In genomic region chr16:28924399-28924761, GRCh38 we compare ENCODE assay signal across 9 cellular contexts. TPM values are rescaled to one million over a fixed set of nuclear protein-coding genes. Genes with fewer than 3 reads are reported as not detected.
DNase-seq lines count a peak whose midpoint lies in the region; ATAC-seq, FAIRE-seq and TF ChIP-seq lines count a peak whose summit lies in the region.
"Had no signal": no experiment of that assay in that cellular context is flagged by ENCODE, and none has a peak within 500 bp of the region (broad histone marks: within the 10 kb centered on the region; RNA-seq: fewer than 3 reads in every experiment).

No MANE protein-coding gene starts in this region.

- H3K9me3 Mint-ChIP-seq in activated T-cell treated with anti-CD3 and anti-CD28 coated beads, Interleukin-2, amount 50 U/mL, for 24 hours, result no peaks in the 10 kb centered on the region
- no peaks in the 10 kb centered on the region for H3K9me3 Mint-ChIP-seq in activated CD8-positive, alpha-beta T cell treated with anti-CD3 and anti-CD28 coated beads, Interleukin-2, amount 10 ng/mL, durations not matched to agents 7 days and 5 days (ENCODE audit: insufficient read depth)
- H3K9me3 Mint-ChIP-seq in immature natural killer cell, result no peaks in the 10 kb centered on the region

- WGBS in thymus, result 63% methylated on average over 15 of the region's 15 CpGs

- CTCF ChIA-PET in activated CD8-positive, alpha-beta T cell treated with anti-CD3 and anti-CD28 coated beads, Interleukin-2, amount 10 ng/mL, durations not matched to agents 7 days and 5 days (lab: Charles Lee), result interaction anchor here (1.4 to 9.0 kb wide), 2 partner anchors 21 to 46 kb away, joined by 3 to 58 read pairs; partner anchors contain the start of gene ATP2A1

- H3K36me3 Mint-ChIP-seq in activated T-cell treated with anti-CD3 and anti-CD28 coated beads, Interleukin-2, amount 50 U/mL, for 24 hours (ENCODE audit: low read depth), result peaks cover 33% of the 10 kb centered on the region
- peaks cover 13% of the 10 kb centered on the region for H3K36me3 Mint-ChIP-seq in activated CD8-positive, alpha-beta T cell treated with anti-CD3 and anti-CD28 coated beads, Interleukin-2, amount 10 ng/mL, durations not matched to agents 7 days and 5 days (ENCODE audit: low read depth)
- H3K36me3 Mint-ChIP-seq in immature natural killer cell, result peaks cover 0 to 13% (median 5%) of the 10 kb centered on the region in 3 donors

- peaks cover 16% of the 10 kb centered on the region for H3K4me1 Mint-ChIP-seq in activated T-cell treated with anti-CD3 and anti-CD28 coated beads, Interleukin-2, amount 50 U/mL, for 24 hours (ENCODE audit: low read depth)
- peaks cover 22% of the 10 kb centered on the region for H3K4me1 Mint-ChIP-seq in activated CD8-positive, alpha-beta T cell treated with anti-CD3 and anti-CD28 coated beads, Interleukin-2, amount 10 ng/mL, durations not matched to agents 7 days and 5 days (ENCODE audit: low read depth)
- peaks cover 20 to 23% of the 10 kb centered on the region in 2 donors for H3K4me1 Mint-ChIP-seq in immature natural killer cell

- peaks cover 24% of the 10 kb centered on the region for H3K36me3 ChIP-seq in thymus (ENCODE audit: control insufficient read depth, insufficient read depth)

- H3K27me3 Mint-ChIP-seq in activated T-cell treated with anti-CD3 and anti-CD28 coated beads, Interleukin-2, amount 50 U/mL, for 24 hours, result no peaks in the 10 kb centered on the region
- no peaks in the 10 kb centered on the region for H3K27me3 Mint-ChIP-seq in activated CD8-positive, alpha-beta T cell treated with anti-CD3 and anti-CD28 coated beads, Interleukin-2, amount 10 ng/mL, durations not matched to agents 7 days and 5 days (ENCODE audit: low read depth)
- H3K27me3 Mint-ChIP-seq in immature natural killer cell (ENCODE audit: low read depth in 3 of 3), result peaks cover 6 to 14% (median 14%) of the 10 kb centered on the region in 3 donors

- no peaks in the 10 kb centered on the region for H3K27me3 ChIP-seq in thymus (ENCODE audit: control insufficient read depth, insufficient read depth)

- H3K27ac Mint-ChIP-seq in activated T-cell treated with anti-CD3 and anti-CD28 coated beads, Interleukin-2, amount 50 U/mL, for 24 hours, result peak overlapping the region; percentile 97
- H3K27ac Mint-ChIP-seq in activated CD8-positive, alpha-beta T cell treated with anti-CD3 and anti-CD28 coated beads, Interleukin-2, amount 10 ng/mL, durations not matched to agents 7 days and 5 days, result peak overlapping the region; percentile 98
- H3K27ac Mint-ChIP-seq in immature natural killer cell, result peak overlapping the region; percentile 84 to 99 (median 98)

- peak overlapping the region; percentile 99 for H3K27ac ChIP-seq in thymus (ENCODE audit: low read depth)

- peaks cover 7% of the 10 kb centered on the region for H3K4me1 ChIP-seq in thymus (ENCODE audit: control insufficient read depth, insufficient read depth, low read length)

- H3K4me3 Mint-ChIP-seq in activated T-cell treated with anti-CD3 and anti-CD28 coated beads, Interleukin-2, amount 50 U/mL, for 24 hours, result peak overlapping the region; percentile 90
- H3K4me3 Mint-ChIP-seq in activated CD8-positive, alpha-beta T cell treated with anti-CD3 and anti-CD28 coated beads, Interleukin-2, amount 10 ng/mL, durations not matched to agents 7 days and 5 days, result peak overlapping the region; percentile 89
- H3K4me3 Mint-ChIP-seq in immature natural killer cell, result peak overlapping the region; percentile 96 to 99 (median 98)

- peak overlapping the region; percentile 77 for H3K4me3 ChIP-seq in thymus (ENCODE audit: low read length)

- FAIRE-seq in GM12891 (lab: Jason Lieb, UNC), result no peak
- FAIRE-seq: G401.6 had no signal

- POLR2A ChIA-PET in activated CD8-positive, alpha-beta T cell treated with anti-CD3 and anti-CD28 coated beads, Interleukin-2, amount 10 ng/mL, durations not matched to agents 7 days and 5 days (lab: Charles Lee), result interaction anchor here (1.1 kb wide), 1 partner anchor 102 kb away, joined by 3 read pairs; the partner anchor contains the start of gene ATXN2L

- ATAC-seq in activated CD8-positive, alpha-beta T cell treated with anti-CD3 and anti-CD28 coated beads, Interleukin-2, amount 10 ng/mL, durations not matched to agents 7 days and 5 days, result no peak
- ATAC-seq in HG03159 (IDR thresholded peaks at IDR 0.05; ENCODE audit: unreplicated experiment), result no peak

- no peak for DNase-seq in activated T-cell treated with anti-CD3 and anti-CD28 coated beads, Interleukin-2, amount 50 U/mL, for 24 hours
- DNase-seq in activated T-cell treated with anti-CD3 and anti-CD28 coated beads, Interleukin-2, amount 50 U/mL, for 1 hour, result no peak
- DNase-seq in activated CD8-positive, alpha-beta T cell treated with anti-CD3 and anti-CD28 coated beads, Interleukin-2, amount 10 ng/mL, durations not matched to agents 7 days and 5 days, result no peak
- DNase-seq in immature natural killer cell (no peak), NCI-H187 (lab: John Stamatoyannopoulos, UW) (no peak), GM12891 (ENCODE audit: insufficient read length, low spot score) (no peak)

- no peak for TF ChIP-seq POLR2A in GM12891 (IDR thresholded peaks at IDR 0.05; ENCODE audit: low read depth, low read length)

- no peaks in the 10 kb centered on the region for H3K9me3 ChIP-seq in thymus (ENCODE audit: control insufficient read depth)

TF ChIP-seq in GM12891, 5 proteins besides CTCF, POLR2A, EP300 and RAD21:
- TF ChIP-seq PAX5 (IDR thresholded peaks at IDR 0.05; ENCODE audit: insufficient read depth, low read length, severe bottlenecking), result no peak
- TF ChIP-seq POLR2AphosphoS5 (IDR thresholded peaks at IDR 0.05; ENCODE audit: low read depth, low read length), result no peak
- no peak for TF ChIP-seq SPI1 (IDR thresholded peaks at IDR 0.05; ENCODE audit: low read depth, low read length)
- TF ChIP-seq TAF1 (IDR thresholded peaks at IDR 0.05; ENCODE audit: low read depth, low read length), result no peak
- TF ChIP-seq POU2F2 (IDR thresholded peaks at IDR 0.05; ENCODE audit: low read depth, low read length), result no peak

RNA-seq across cellular contexts. Expression of gene RABEP2, which starts 0.7 kb away (rescaled TPM):
- 10 to 100 TPM; 22.5 to 23.2 TPM for total RNA-seq in activated CD8-positive, alpha-beta T cell treated with anti-CD3 and anti-CD28 coated beads, Interleukin-2, amount 10 ng/mL, durations not matched to agents 7 days and 5 days
- polyA plus RNA-seq in immature natural killer cell (10 to 100 TPM in 1 of 3 donors, 1 to 10 TPM in 2; 6.3 to 13.9 (median 9.6) TPM), thymus (21.2 TPM)
- polyA plus RNA-seq in GM12891 (2012; ENCODE audit: low read depth, missing spikeins), result 21.0 TPM

RNA-seq across cellular contexts. Expression of gene CD19, which starts 7.4 kb away (rescaled TPM):
- total RNA-seq in activated CD8-positive, alpha-beta T cell treated with anti-CD3 and anti-CD28 coated beads, Interleukin-2, amount 10 ng/mL, durations not matched to agents 7 days and 5 days, result under 1 TPM; 0.52 to 0.68 TPM
- polyA plus RNA-seq in immature natural killer cell, result under 1 TPM; 0.18 to 0.29 (median 0.27) TPM
- polyA plus RNA-seq in thymus, result 16.9 TPM
- polyA plus RNA-seq in GM12891 (2012; ENCODE audit: low read depth, missing spikeins), result 58.8 TPM

RNA-seq across cellular contexts. Expression of gene NFATC2IP, which starts 26.4 kb away (rescaled TPM):
- total RNA-seq in activated CD8-positive, alpha-beta T cell treated with anti-CD3 and anti-CD28 coated beads, Interleukin-2, amount 10 ng/mL, durations not matched to agents 7 days and 5 days, result 100 to 1,000 TPM; 113 to 120 TPM
- polyA plus RNA-seq in immature natural killer cell, result 10 to 100 TPM; 22.2 to 37.3 (median 33.0) TPM
- polyA plus RNA-seq in thymus, result 49.1 TPM
- polyA plus RNA-seq in GM12891 (2012; ENCODE audit: low read depth, missing spikeins), result 27.3 TPM

RNA-seq across cellular contexts. Expression of gene ATP2A1, which starts 46.1 kb away (rescaled TPM):
- 1 to 10 TPM; 1.8 to 2.1 TPM for total RNA-seq in activated CD8-positive, alpha-beta T cell treated with anti-CD3 and anti-CD28 coated beads, Interleukin-2, amount 10 ng/mL, durations not matched to agents 7 days and 5 days
- polyA plus RNA-seq in immature natural killer cell, result under 1 TPM in 1 of 3 donors, not detected in 2; 0.31 TPM
- 1.2 TPM for polyA plus RNA-seq in thymus
- 1.6 TPM for polyA plus RNA-seq in GM12891 (2012; ENCODE audit: low read depth, missing spikeins)

RNA-seq across cellular contexts. Expression of gene SPNS1, which starts 50.2 kb away (rescaled TPM):
- total RNA-seq in activated CD8-positive, alpha-beta T cell treated with anti-CD3 and anti-CD28 coated beads, Interleukin-2, amount 10 ng/mL, durations not matched to agents 7 days and 5 days, result 10 to 100 TPM; 28.3 to 29.0 TPM
- polyA plus RNA-seq in immature natural killer cell (10 to 100 TPM; 21.1 to 53.1 (median 30.2) TPM), thymus (75.1 TPM)
- polyA plus RNA-seq in GM12891 (2012; ENCODE audit: low read depth, missing spikeins), result 11.5 TPM

Comparison
In these comparisons a context has a peak if more than half of its experiments do, and no peak if none do; other contexts are left out.
1. RNA of gene CD19, which starts 7.4 kb away (polyA plus RNA-seq): 16.9 TPM in thymus (single experiment); 0.18 to 0.29 TPM in immature natural killer cell; every median in the first group is over 10 times any median in the second.
2. Peak in every context shown above with its lines, with median percentiles within 50 percentile points of each other: H3K27ac Mint-ChIP-seq and H3K4me3 Mint-ChIP-seq.